18 cellular contexts compared by ENCODE assay signal in the genomic region with DNA sequence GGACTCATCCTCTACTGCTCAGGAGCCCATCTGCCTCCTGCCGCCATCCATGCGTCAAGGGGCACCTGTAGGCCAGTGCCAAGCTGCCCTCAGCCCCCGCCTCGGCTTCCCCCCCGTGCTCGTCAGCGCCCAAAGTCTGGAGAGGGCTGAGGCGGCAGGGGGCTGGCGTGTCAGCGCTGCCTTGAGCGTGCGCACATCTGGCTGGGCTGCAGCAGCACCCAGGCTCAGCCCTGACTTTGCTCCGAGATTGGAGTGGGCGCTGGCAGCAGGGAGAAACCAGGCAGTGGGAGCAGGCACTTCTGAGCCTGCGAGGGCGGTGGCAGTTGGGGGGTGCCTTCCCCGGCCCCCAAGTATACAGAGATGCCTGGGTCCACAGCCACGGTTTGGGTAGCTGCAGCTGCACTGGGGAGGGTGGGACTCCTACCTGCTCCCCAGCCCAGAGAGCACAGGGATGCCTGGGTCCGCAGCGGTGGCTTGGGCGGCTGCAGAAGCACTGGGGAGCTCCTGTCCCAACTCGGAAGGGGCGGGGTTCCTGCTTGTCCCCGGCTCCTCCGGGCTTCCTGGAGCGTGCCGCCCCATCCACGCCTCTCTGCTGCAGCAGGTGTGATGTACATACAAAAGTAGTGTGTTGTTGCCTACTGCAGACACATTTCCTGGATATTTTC.
"Had no signal": no experiment of that assay in that cellular context is flagged by ENCODE, and none has a peak within 500 bp of the region (broad histone marks: within the 10 kb centered on the region; RNA-seq: fewer than 3 reads in every experiment).

No MANE protein-coding gene starts in this region.

- ATAC-seq: natural killer cell; stimulated activated effector memory CD8-positive, alpha-beta T cell treated with anti-CD3 and anti-CD28 coated beads, Interleukin-12 subunit alpha, Interleukin-12 subunit beta, amount 100 ng/mL, for 72 hours; stimulated activated naive CD8-positive, alpha-beta T cell treated with anti-CD3 and anti-CD28 coated beads, Interleukin-15, Interleukin-2, amounts not matched to agents 100 U/mL and 50 U/mL, for 24 hours had no signal

- H3K4me3 ChIP-seq: heart left ventricle, ovary, smooth muscle cell, suprapubic skin, thyroid gland had no signal

- DNase-seq: dermis blood vessel endothelial cell; erythroblast; heart left ventricle; hippocampal formation; kidney glomerular epithelial cell; natural killer cell; nucleus accumbens; stimulated activated CD4-positive, alpha-beta T cell treated with anti-CD3 and anti-CD28 coated beads, Interleukin-4, amount 100 ng/mL, for 1 hour; stimulated activated CD8-positive, alpha-beta memory T cell treated with anti-CD3 and anti-CD28 coated beads, Interleukin-4, amount 100 ng/mL, for 48 hours; stimulated activated naive CD8-positive, alpha-beta T cell treated with anti-CD3 and anti-CD28 coated beads, Interleukin-15, Interleukin-2, amounts not matched to agents 100 U/mL and 50 U/mL, for 24 hours; thyroid gland had no signal

- H3K4me1 Mint-ChIP-seq: neural crest cell had no signal

- H3K36me3 ChIP-seq: ovary had no signal

- H3K9me3 ChIP-seq: heart left ventricle, ovary, suprapubic skin, thyroid gland had no signal

- H3K27me3 ChIP-seq: heart left ventricle, ovary, suprapubic skin, thyroid gland had no signal

- H3K27me3 Mint-ChIP-seq: central memory CD8-positive, alpha-beta T cell; type B pancreatic cell had no signal

- H3K4me3 Mint-ChIP-seq: central memory CD8-positive, alpha-beta T cell; natural killer cell; neural crest cell; stimulated activated effector memory CD8-positive, alpha-beta T cell treated with anti-CD3 and anti-CD28 coated beads, Interleukin-12 subunit alpha, Interleukin-12 subunit beta, amount 100 ng/mL, for 72 hours; type B pancreatic cell had no signal

- H3K4me2 ChIP-seq: smooth muscle cell had no signal

- H3K4me1 ChIP-seq: heart left ventricle, suprapubic skin, thyroid gland had no signal

- H3K36me3 Mint-ChIP-seq: natural killer cell had no signal

- H3K27ac Mint-ChIP-seq: natural killer cell; stimulated activated effector memory CD8-positive, alpha-beta T cell treated with anti-CD3 and anti-CD28 coated beads, Interleukin-12 subunit alpha, Interleukin-12 subunit beta, amount 100 ng/mL, for 72 hours; type B pancreatic cell had no signal

- H3K9me3 Mint-ChIP-seq: central memory CD8-positive, alpha-beta T cell; natural killer cell; stimulated activated effector memory CD8-positive, alpha-beta T cell treated with anti-CD3 and anti-CD28 coated beads, Interleukin-12 subunit alpha, Interleukin-12 subunit beta, amount 100 ng/mL, for 72 hours; type B pancreatic cell had no signal

- H3K27ac ChIP-seq: heart left ventricle, ovary, suprapubic skin, thyroid gland had no signal
